In the genomic region with DNA sequence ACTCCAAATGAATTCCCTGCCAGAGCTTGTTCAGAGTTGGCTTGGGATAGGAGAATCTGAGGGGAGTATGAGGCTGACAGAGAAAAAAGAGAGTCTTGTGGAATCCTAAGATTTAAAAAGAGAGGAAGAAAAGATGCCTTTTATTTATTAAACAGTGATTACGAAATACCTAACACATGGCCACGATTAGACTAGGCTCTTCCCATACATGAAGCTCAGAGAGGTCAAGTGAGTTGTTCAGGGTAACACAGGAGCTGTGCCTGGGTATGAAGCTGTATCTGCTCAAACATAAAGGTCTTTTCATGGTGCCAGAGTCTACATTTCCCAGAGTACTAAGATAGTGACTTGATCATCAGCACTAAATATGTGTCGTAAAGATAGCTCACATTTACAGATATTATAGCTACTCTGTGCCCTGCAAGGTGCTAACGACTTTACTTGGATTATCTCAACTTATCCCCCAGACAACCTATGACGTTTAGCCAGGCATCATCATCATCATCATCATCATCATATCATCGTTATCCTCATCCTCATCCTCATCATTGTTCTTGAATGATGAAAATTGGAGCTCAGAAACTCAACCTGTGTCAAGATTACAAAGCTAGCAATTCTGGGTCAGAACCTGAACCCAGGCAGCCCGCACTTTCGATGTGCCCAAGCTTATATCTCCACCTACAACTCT, we compare ENCODE assay signal across 34 cellular contexts.
"Had no signal": no experiment of that assay in that cellular context is flagged by ENCODE, and none has a peak within 500 bp of the region (broad histone marks: within the 10 kb centered on the region; RNA-seq: fewer than 3 reads in every experiment).

No MANE protein-coding gene starts in this region.

- ATAC-seq: activated CD8-positive, alpha-beta T cell treated with anti-CD3 and anti-CD28 coated beads for 36 hours; activated naive CD4-positive, alpha-beta T cell treated with anti-CD3 and anti-CD28 coated beads, Interleukin-2, amount 50 U/mL, for 72 hours; activated T-cell treated with anti-CD3 and anti-CD28 coated beads, Interleukin-2, amount 50 U/mL, for 4 hours; activated T-cell treated with anti-CD3 and anti-CD28 coated beads, Interleukin-2, amount 50 U/mL, for 72 hours; activated T-helper 17 cell treated with anti-CD3 and anti-CD28 coated beads, Interleukin-2, amount 50 U/mL, for 72 hours; body of pancreas had no signal

- H3K27me3 ChIP-seq: adrenal gland, body of pancreas, brain microvascular endothelial cell, breast epithelium had no signal

- H3K4me1 ChIP-seq: adrenal gland, body of pancreas, breast epithelium had no signal

- H3K27ac ChIP-seq: adrenal gland, body of pancreas, brain microvascular endothelial cell, breast epithelium, VCaP had no signal

- H3K36me3 ChIP-seq: adrenal gland, brain microvascular endothelial cell, breast epithelium had no signal

- DNase-seq: activated B cell treated with CpG ODN at 0.5 μM for 24 hours; activated CD4-positive, alpha-beta memory T cell treated with anti-CD3 and anti-CD28 coated beads for 36 hours; activated CD4-positive, alpha-beta T cell treated with anti-CD3 and anti-CD28 coated beads for 4 hours; activated CD4-positive, alpha-beta T cell treated with anti-CD3 and anti-CD28 coated beads, Interleukin-2, amount 10 ng/mL, durations not matched to agents 24 days and 14 days; activated CD4-positive, alpha-beta T cell treated with anti-CD3 and anti-CD28 coated beads, Interleukin-2, amount 50 U/mL, for 1 hour; activated CD4-positive, alpha-beta T cell treated with anti-CD3 and anti-CD28 coated beads, Interleukin-2, amount 50 U/mL, for 4 hours; activated CD4-positive, CD25-positive, alpha-beta regulatory T cell treated with anti-CD3 and anti-CD28 coated beads, Interleukin-2, amount 50 U/mL, for 72 hours; activated CD8-positive, alpha-beta memory T cell treated with anti-CD3 and anti-CD28 coated beads, Interleukin-2, amount 50 U/mL, for 4 hours; activated CD8-positive, alpha-beta T cell treated with anti-CD3 and anti-CD28 coated beads for 36 hours; activated effector memory CD4-positive, alpha-beta T cell treated with anti-CD3 and anti-CD28 coated beads, Interleukin-2, amount 50 U/mL, for 16 hours; activated gamma-delta T cell treated with Interleukin-2 at 50 U/mL for 16 hours; activated naive CD4-positive, alpha-beta T cell; activated naive CD4-positive, alpha-beta T cell treated with anti-CD3 and anti-CD28 coated beads for 36 hours; activated naive CD4-positive, alpha-beta T cell treated with anti-CD3 and anti-CD28 coated beads, Interleukin-2, amount 50 U/mL, for 16 hours; activated naive CD8-positive, alpha-beta T cell treated with anti-CD3 and anti-CD28 coated beads for 36 hours; activated T-cell treated with anti-CD3 and anti-CD28 coated beads for 4 hours; activated T-cell treated with anti-CD3 and anti-CD28 coated beads, Interleukin-2, amount 50 U/mL, for 1 hour; activated T-cell treated with anti-CD3 and anti-CD28 coated beads, Interleukin-2, amount 50 U/mL, for 4 hours; activated T-cell treated with anti-CD3 and anti-CD28 coated beads, Interleukin-2, amount 50 U/mL, for 72 hours; adrenal gland; amniotic stem cell; aorta; body of pancreas; brain microvascular endothelial cell; central memory CD4-positive, alpha-beta T cell; T-helper 1 cell; T-helper 2 cell; T-helper 9 cell had no signal

- H3K9me3 ChIP-seq: adrenal gland, body of pancreas, breast epithelium had no signal

- FAIRE-seq: astrocyte, TTC549 had no signal

- H3K4me3 ChIP-seq: adrenal gland, body of pancreas, breast epithelium had no signal
